8 cellular contexts compared by ENCODE assay signal in genomic region chr14:90383126-90383730, GRCh38. TPM values are rescaled to one million over a fixed set of nuclear protein-coding genes. Genes with fewer than 3 reads are reported as not detected.
DNase-seq lines count a peak whose midpoint lies in the region; ATAC-seq, FAIRE-seq and TF ChIP-seq lines count a peak whose summit lies in the region.

No MANE protein-coding gene starts in this region.

- peak; percentile 92 for ATAC-seq in GM21737 (IDR thresholded peaks at IDR 0.05; ENCODE audit: unreplicated experiment)
- ATAC-seq in natural killer cell treated with Interleukin-12 subunit alpha and Interleukin-12 subunit beta and Interleukin-15 and Interleukin-18, amount 100 ng/mL, for 72 hours, result peak; percentile 96 to 98
- peak; percentile 97 for ATAC-seq in stimulated activated naive CD8-positive, alpha-beta T cell treated with anti-CD3 and anti-CD28 coated beads, Interleukin-15, Interleukin-2, amounts not matched to agents 100 U/mL and 50 U/mL, for 24 hours

- FAIRE-seq in RCC 7860 (lab: Jason Lieb, UNC), result peak; percentile 36

- H4K20me1 ChIP-seq in DOHH2 (ENCODE audit: control insufficient read depth, insufficient read depth, low read depth, low read length), result no peaks in the 10 kb centered on the region
- H4K20me1 ChIP-seq in Karpas-422 (ENCODE audit: insufficient read depth, low read depth, low read length), result no peaks in the 10 kb centered on the region

- H3K27ac Mint-ChIP-seq in natural killer cell treated with Interleukin-12 subunit alpha and Interleukin-12 subunit beta and Interleukin-15 and Interleukin-18, amount 100 ng/mL, for 72 hours, result no peak overlapping the region

- TF ChIP-seq CTCF in DOHH2 (IDR thresholded peaks at IDR 0.05; ENCODE audit: low read depth, low read length, poor library complexity, severe bottlenecking) (no peak), fibroblast of the aortic adventitia (IDR thresholded peaks at IDR 0.05; ENCODE audit: insufficient read depth, low read length) (no peak)

- H3K4me3 ChIP-seq in DOHH2 (ENCODE audit: low read length), result peak overlapping the region; percentile 84
- peak overlapping the region; percentile 77 for H3K4me3 ChIP-seq in Karpas-422 (ENCODE audit: low read length)
- H3K4me3 ChIP-seq in fibroblast of the aortic adventitia (ENCODE audit: low read depth, low read length), result peak overlapping the region; percentile 75

- no peaks in the 10 kb centered on the region for H3K36me3 ChIP-seq in DOHH2 (ENCODE audit: control insufficient read depth, low read length)
- no peaks in the 10 kb centered on the region for H3K36me3 ChIP-seq in Karpas-422 (ENCODE audit: insufficient read depth, low read length)

- peaks cover 27% of the 10 kb centered on the region for H3K4me1 ChIP-seq in DOHH2 (ENCODE audit: control insufficient read depth, low read length)
- peaks cover 25% of the 10 kb centered on the region for H3K4me1 ChIP-seq in Karpas-422 (ENCODE audit: low read length)

- no peaks in the 10 kb centered on the region for H3K27me3 Mint-ChIP-seq in natural killer cell treated with Interleukin-12 subunit alpha and Interleukin-12 subunit beta and Interleukin-15 and Interleukin-18, amount 100 ng/mL, for 72 hours

- H3K4me2 ChIP-seq in DOHH2 (ENCODE audit: low read length), result peak overlapping the region; percentile 95
- H3K4me2 ChIP-seq in Karpas-422 (ENCODE audit: low read depth, low read length, poor library complexity, severe bottlenecking), result peak overlapping the region; percentile 89

- H3K27ac ChIP-seq in DOHH2 (ENCODE audit: low read depth, low read length) (peak overlapping the region; percentile 81), Karpas-422 (ENCODE audit: low read length) (peak overlapping the region; percentile 70)

- H3K79me2 ChIP-seq in DOHH2 (ENCODE audit: control insufficient read depth, low read length) (no peaks in the 10 kb centered on the region), Karpas-422 (ENCODE audit: low read length) (no peaks in the 10 kb centered on the region)

- H3K9me3 ChIP-seq in DOHH2 (ENCODE audit: control insufficient read depth, insufficient read depth, low read length) (no peaks in the 10 kb centered on the region), Karpas-422 (ENCODE audit: low read length) (no peaks in the 10 kb centered on the region)

- H2AFZ ChIP-seq in Karpas-422 (ENCODE audit: low read length), result peak overlapping the region; percentile 95

- DNase-seq in Karpas-422 (peak; percentile 100), RCC 7860 (ENCODE audit: low spot score) (peak; percentile 88), fibroblast of the aortic adventitia (ENCODE audit: low read depth) (peak; percentile 100)
- DNase-seq in activated T-helper 1 cell treated with anti-CD3 and anti-CD28 coated beads, Interleukin-2, amount 50 U/mL, for 16 hours (ENCODE audit: low read depth in 1 of 2, low spot score in 1 of 2), result peak; percentile 93 to 97
- DNase-seq in natural killer cell treated with Interleukin-12 subunit alpha and Interleukin-12 subunit beta and Interleukin-15 and Interleukin-18, amount 100 ng/mL, for 72 hours (ENCODE audit: low spot score), result peak; percentile 100
- peak; percentile 98 for DNase-seq in stimulated activated naive CD8-positive, alpha-beta T cell treated with anti-CD3 and anti-CD28 coated beads, Interleukin-15, Interleukin-2, amounts not matched to agents 100 U/mL and 50 U/mL, for 24 hours

- H3K4me3 Mint-ChIP-seq in natural killer cell treated with Interleukin-12 subunit alpha and Interleukin-12 subunit beta and Interleukin-15 and Interleukin-18, amount 100 ng/mL, for 72 hours, result no peak overlapping the region

- peaks cover 5 to 12% of the 10 kb centered on the region in 2 donors for H3K4me1 Mint-ChIP-seq in natural killer cell treated with Interleukin-12 subunit alpha and Interleukin-12 subunit beta and Interleukin-15 and Interleukin-18, amount 100 ng/mL, for 72 hours (ENCODE audit: low read depth in 2 of 2)

- H3K27me3 ChIP-seq in DOHH2 (ENCODE audit: control insufficient read depth, low read length), result no peaks in the 10 kb centered on the region
- H3K27me3 ChIP-seq in Karpas-422 (ENCODE audit: low read length), result no peaks in the 10 kb centered on the region

- H3F3A ChIP-seq in DOHH2 (ENCODE audit: control insufficient read depth, insufficient read depth), result 0 out of 2 replicates have a peak, but pooled peaks cover 3% of the 10 kb centered on the region

- peak overlapping the region; percentile 82 for H3K9ac ChIP-seq in Karpas-422 (ENCODE audit: low read length)

- H3K9me3 Mint-ChIP-seq in natural killer cell treated with Interleukin-12 subunit alpha and Interleukin-12 subunit beta and Interleukin-15 and Interleukin-18, amount 100 ng/mL, for 72 hours, result no peaks in the 10 kb centered on the region

- no peaks in the 10 kb centered on the region for H3K36me3 Mint-ChIP-seq in natural killer cell treated with Interleukin-12 subunit alpha and Interleukin-12 subunit beta and Interleukin-15 and Interleukin-18, amount 100 ng/mL, for 72 hours

- H3K9me2 ChIP-seq in DOHH2 (replicated peaks; ENCODE audit: control insufficient read depth, low read length) (no peaks in the 10 kb centered on the region), Karpas-422 (replicated peaks; ENCODE audit: insufficient read depth, low read length) (no peaks in the 10 kb centered on the region)

RNA-seq across cellular contexts. Expression of gene CALM1, which starts 13.6 kb away (rescaled TPM):
- total RNA-seq in Karpas-422 (2014; rRNA removed; shearing (Covaris generic); ENCODE audit: low replicate concordance), result 560 and 724 TPM in 2 replicates
- total RNA-seq in fibroblast of the aortic adventitia (ENCODE audit: low replicate concordance), result 342 and 589 TPM in 2 replicates
- total RNA-seq in natural killer cell treated with Interleukin-12 subunit alpha and Interleukin-12 subunit beta and Interleukin-15 and Interleukin-18, amount 100 ng/mL, for 72 hours, result 100 to 1,000 TPM; 521 to 669 TPM

RNA-seq across cellular contexts. Expression of gene NRDE2, which starts 51.5 kb away (rescaled TPM):
- 19.5 and 22.3 TPM in 2 replicates for total RNA-seq in Karpas-422 (2014; rRNA removed; shearing (Covaris generic); ENCODE audit: low replicate concordance)
- total RNA-seq in fibroblast of the aortic adventitia (ENCODE audit: low replicate concordance), result 11.2 and 21.0 TPM in 2 replicates
- 10 to 100 TPM; 20.2 to 49.6 TPM for total RNA-seq in natural killer cell treated with Interleukin-12 subunit alpha and Interleukin-12 subunit beta and Interleukin-15 and Interleukin-18, amount 100 ng/mL, for 72 hours

Comparison
In these comparisons a context has a peak if more than half of its experiments do, and no peak if none do; other contexts are left out.
1. Peak in every context shown above with its lines: DNase-seq, ATAC-seq, H3K4me3 ChIP-seq and H3K27ac ChIP-seq.